Comparison of ENCODE assay signal across 9 cellular contexts in genomic region chr18:35861367-35862114, GRCh38.
DNase-seq lines count a peak whose midpoint lies in the region; ATAC-seq and TF ChIP-seq lines count a peak whose summit lies in the region.
"Had no signal": no experiment of that assay in that cellular context is flagged by ENCODE, and none has a peak within 500 bp of the region (broad histone marks: within the 10 kb centered on the region; RNA-seq: fewer than 3 reads in every experiment).

No MANE protein-coding gene starts in this region.

- H3K4me3 ChIP-seq in Karpas-422 (ENCODE audit: low read length) (peak overlapping the region; percentile 48), prostate gland (no peak overlapping the region)

- intact Hi-C loops in prostate gland (cut with DNase I) = no loop called here

- no peak for TF ChIP-seq CTCF in prostate gland (IDR thresholded peaks at IDR 0.05)

- peak overlapping the region; percentile 71 for H3K9ac ChIP-seq in Karpas-422 (ENCODE audit: low read length)

- H2AFZ ChIP-seq in Karpas-422 (ENCODE audit: low read length) = no peak overlapping the region; the same call in 1 of the 2 replicates

- peak overlapping the region; percentile 95 for H3K27ac ChIP-seq in Karpas-422 (ENCODE audit: low read length)
- no peak overlapping the region for H3K27ac ChIP-seq in prostate gland

- peak overlapping the region; percentile 62 for H3K4me2 ChIP-seq in Karpas-422 (ENCODE audit: low read depth, low read length, poor library complexity, severe bottlenecking)

- no peaks in the 10 kb centered on the region for H3K9me2 ChIP-seq in Karpas-422 (replicated peaks; ENCODE audit: insufficient read depth, low read length)

- no peak for TF ChIP-seq POLR2A in prostate gland (IDR thresholded peaks at IDR 0.05)

- peak; percentile 53 for ATAC-seq in GM21423 (IDR thresholded peaks at IDR 0.05; ENCODE audit: unreplicated experiment)

- no peaks in the 10 kb centered on the region for H3K27me3 ChIP-seq in Karpas-422 (ENCODE audit: low read length)
- H3K27me3 ChIP-seq in prostate gland (replicated peaks; ENCODE audit: insufficient read depth) = no peaks in the 10 kb centered on the region

- 37% methylated on average over 4 of the region's 4 CpGs for WGBS in prostate gland

- DNase-seq in Karpas-422 = peak; percentile 78
- peak; percentile 61 for DNase-seq in glomerular visceral epithelial cell (ENCODE audit: extremely low spot score)
- DNase-seq in superior temporal gyrus (ENCODE audit: extremely low spot score) = peak; percentile 30
- DNase-seq in activated CD4-positive, CD25-positive, alpha-beta regulatory T cell treated with anti-CD3 and anti-CD28 coated beads, Interleukin-2, amount 50 U/mL, for 72 hours = no peak
- no peak for DNase-seq in prostate gland (ENCODE audit: low spot score)
- no peak for DNase-seq in DMS114 treated with DMSO at 0.1 percent for 48 hours (lab: John Stamatoyannopoulos, UW; ENCODE audit: unreplicated experiment)
- DNase-seq: midbrain; stimulated activated CD4-positive, alpha-beta T cell treated with anti-CD3 and anti-CD28 coated beads, Interleukin-1b, Interleukin-23, amount 100 ng/mL, for 48 hours had no signal

- no peaks in the 10 kb centered on the region for H3K9me3 ChIP-seq in Karpas-422 (ENCODE audit: low read length)
- no peaks in the 10 kb centered on the region for H3K9me3 ChIP-seq in prostate gland

- no peaks in the 10 kb centered on the region for H3K36me3 ChIP-seq in Karpas-422 (ENCODE audit: insufficient read depth, low read length)
- H3K36me3 ChIP-seq in prostate gland = no peaks in the 10 kb centered on the region

- H3K4me1 ChIP-seq in Karpas-422 (ENCODE audit: low read length) = peaks cover 83% of the 10 kb centered on the region
- no peaks in the 10 kb centered on the region for H3K4me1 ChIP-seq in prostate gland (replicated peaks)

- H3K79me2 ChIP-seq in Karpas-422 (ENCODE audit: low read length) = no peaks in the 10 kb centered on the region

- H4K20me1 ChIP-seq in Karpas-422 (ENCODE audit: insufficient read depth, low read depth, low read length) = no peaks in the 10 kb centered on the region

Comparison
In these comparisons a context has a peak if more than half of its experiments do, and no peak if none do; other contexts are left out.
1. DNase-seq: peak in Karpas-422 (single experiment), glomerular visceral epithelial cell (single experiment) and superior temporal gyrus (single experiment); none in activated CD4-positive, CD25-positive, alpha-beta regulatory T cell treated with anti-CD3 and anti-CD28 coated beads, Interleukin-2, amount 50 U/mL, for 72 hours (single experiment), prostate gland (single experiment) and DMS114 treated with DMSO at 0.1 percent for 48 hours (single experiment).